Comparison of ENCODE assay signal across 8 cellular contexts in the genomic region with DNA sequence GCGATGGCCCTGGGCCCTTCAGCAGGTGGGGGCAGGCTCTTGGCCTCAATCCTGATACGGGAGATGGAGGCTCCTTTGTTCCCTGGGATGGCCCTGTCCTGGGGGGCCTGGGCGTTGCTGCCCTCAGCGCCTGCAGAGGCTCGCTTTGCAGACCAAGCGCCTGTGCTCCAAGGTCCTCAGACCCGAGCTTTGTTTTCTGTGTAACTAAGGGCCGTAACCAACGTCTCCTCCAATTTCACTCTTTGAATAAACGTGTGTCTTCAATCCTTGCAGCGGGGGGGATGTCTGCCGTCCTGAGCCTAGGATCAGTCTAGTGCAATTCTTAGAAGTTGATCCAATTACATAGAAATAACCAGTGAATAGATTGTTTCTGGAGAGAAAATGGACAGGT. TPM values are rescaled to one million over a fixed set of nuclear protein-coding genes. Genes with fewer than 3 reads are reported as not detected.
DNase-seq lines count a peak whose midpoint lies in the region.
"Had no signal": no experiment of that assay in that cellular context is flagged by ENCODE, and none has a peak within 500 bp of the region (broad histone marks: within the 10 kb centered on the region; RNA-seq: fewer than 3 reads in every experiment).

No MANE protein-coding gene starts in this region.

- no peak overlapping the region for H2BK5ac ChIP-seq in mesendoderm (ENCODE audit: low read length)

- peaks cover 3% of the 10 kb centered on the region for H3K4me1 ChIP-seq in mesendoderm (ENCODE audit: control insufficient read depth, low read depth, low read length)

- H3K4me2 ChIP-seq in mesendoderm (ENCODE audit: low read length): no peak overlapping the region

- H3K9ac ChIP-seq in mesendoderm (ENCODE audit: low read length): no peak overlapping the region

- no peak overlapping the region for H4K8ac ChIP-seq in mesendoderm (ENCODE audit: low read depth, low read length)

- peak overlapping the region; percentile 65 for H3K27ac Mint-ChIP-seq in activated CD4-positive, alpha-beta memory T cell treated with anti-CD3 and anti-CD28 coated beads for 36 hours

- intact Hi-C loops in activated CD4-positive, alpha-beta memory T cell treated with anti-CD3 and anti-CD28 coated beads for 36 hours (cut with micrococcal nuclease): no loop called here

- H3K27me3 Mint-ChIP-seq in activated CD4-positive, alpha-beta memory T cell treated with anti-CD3 and anti-CD28 coated beads for 36 hours: no peaks in the 10 kb centered on the region

- H3K27me3 ChIP-seq in mesendoderm (ENCODE audit: insufficient read depth, low read length, poor library complexity): no peaks in the 10 kb centered on the region
- H3K27me3 ChIP-seq: neutrophil had no signal

- H3K56ac ChIP-seq in mesendoderm (ENCODE audit: low read length): peak overlapping the region; percentile 70

- peaks cover 10% of the 10 kb centered on the region for H3K79me1 ChIP-seq in mesendoderm (ENCODE audit: low read length)

- no peak overlapping the region for H2BK120ac ChIP-seq in mesendoderm (ENCODE audit: low read depth, low read length)

- POLR2A ChIA-PET in activated CD4-positive, alpha-beta memory T cell treated with anti-CD3 and anti-CD28 coated beads for 36 hours (lab: Charles Lee): interaction anchor here (1.8 kb wide), 1 partner anchor 12 kb away, joined by 5 read pairs; no protein-coding TSS in a partner anchor

- H3K9me3 Mint-ChIP-seq in activated CD4-positive, alpha-beta memory T cell treated with anti-CD3 and anti-CD28 coated beads for 36 hours: no peaks in the 10 kb centered on the region

- no peak overlapping the region for H3K4me3 ChIP-seq in mesendoderm (ENCODE audit: low read length)

- DNase-seq in COLO668 (lab: John Stamatoyannopoulos, UW; ENCODE audit: unreplicated experiment) (peak; percentile 46), mesendoderm (no peak), anterior cingulate cortex (lab: John Stamatoyannopoulos, UW) (no peak), NCI-H1417 treated with DMSO at 0.1 percent for 48 hours (lab: John Stamatoyannopoulos, UW) (no peak), cerebellar nuclear complex (lab: John Stamatoyannopoulos, UW) (no peak)
- DNase-seq in activated CD4-positive, alpha-beta memory T cell treated with anti-CD3 and anti-CD28 coated beads for 36 hours: no peak
- DNase-seq: amygdala had no signal

- H2AK5ac ChIP-seq in mesendoderm (ENCODE audit: low read length): no peak overlapping the region

- no peak overlapping the region for H4K5ac ChIP-seq in mesendoderm (ENCODE audit: low read length)

- H2BK15ac ChIP-seq in mesendoderm (replicated peaks; ENCODE audit: low read depth): no peak overlapping the region

- peaks cover 94% of the 10 kb centered on the region for H3K79me2 ChIP-seq in mesendoderm (ENCODE audit: control insufficient read depth, insufficient read depth, low read length)

- peak overlapping the region; percentile 86 for H3K4me3 Mint-ChIP-seq in activated CD4-positive, alpha-beta memory T cell treated with anti-CD3 and anti-CD28 coated beads for 36 hours

- CTCF ChIA-PET in activated CD4-positive, alpha-beta memory T cell treated with anti-CD3 and anti-CD28 coated beads for 36 hours (lab: Charles Lee): interaction anchor here (1.2 kb wide), 1 partner anchor 169 kb away, joined by 4 read pairs; no protein-coding TSS in a partner anchor

- WGBS in mesendoderm (ENCODE audit: extremely low coverage, insufficient coverage, low lambda C conversion rate): no CpG with 5 or more reads among the region's 12 CpGs

- peaks cover 42% of the 10 kb centered on the region for H3K4me1 Mint-ChIP-seq in activated CD4-positive, alpha-beta memory T cell treated with anti-CD3 and anti-CD28 coated beads for 36 hours (ENCODE audit: low read depth)

- no peak overlapping the region for H3K27ac ChIP-seq in mesendoderm (ENCODE audit: low read depth, low read length)
- H3K27ac ChIP-seq: neutrophil had no signal

- H3K18ac ChIP-seq in mesendoderm (ENCODE audit: low read length): no peak overlapping the region

- H3K36me3 Mint-ChIP-seq in activated CD4-positive, alpha-beta memory T cell treated with anti-CD3 and anti-CD28 coated beads for 36 hours: peaks cover 62% of the 10 kb centered on the region

- H3K23ac ChIP-seq in mesendoderm (ENCODE audit: low read length): no peak overlapping the region

- H3K4ac ChIP-seq in mesendoderm (ENCODE audit: low read depth, low read length): no peak overlapping the region

- H3K36me3 ChIP-seq in mesendoderm (ENCODE audit: control insufficient read depth, insufficient read depth, low read length): peaks cover 33% of the 10 kb centered on the region

RNA-seq across cellular contexts. Expression of gene PTBP1, which starts 5.2 kb away (rescaled TPM):
- total RNA-seq in activated CD4-positive, alpha-beta memory T cell treated with anti-CD3 and anti-CD28 coated beads for 36 hours: 100 to 1,000 TPM; 464 to 465 TPM
- 817 TPM for polyA plus RNA-seq in mesendoderm (2013, experiment 1 of 2)
- 771 TPM for polyA plus RNA-seq in mesendoderm (2013, experiment 2 of 2)

RNA-seq across cellular contexts. Expression of gene PLPPR3, which starts 19.3 kb away (rescaled TPM):
- not detected for total RNA-seq in activated CD4-positive, alpha-beta memory T cell treated with anti-CD3 and anti-CD28 coated beads for 36 hours
- polyA plus RNA-seq in mesendoderm (2013, experiment 1 of 2): 15.2 TPM
- polyA plus RNA-seq in mesendoderm (2013, experiment 2 of 2): 15.1 TPM

RNA-seq across cellular contexts. Expression of gene AZU1, which starts 25.1 kb away (rescaled TPM):
- not detected for total RNA-seq in activated CD4-positive, alpha-beta memory T cell treated with anti-CD3 and anti-CD28 coated beads for 36 hours
- polyA plus RNA-seq in mesendoderm (2013, experiment 1 of 2): 0.04 TPM
- 0.04 TPM for polyA plus RNA-seq in mesendoderm (2013, experiment 2 of 2)

RNA-seq across cellular contexts. Expression of gene PRTN3, which starts 38.3 kb away (rescaled TPM):
- total RNA-seq in activated CD4-positive, alpha-beta memory T cell treated with anti-CD3 and anti-CD28 coated beads for 36 hours: not detected
- polyA plus RNA-seq in mesendoderm (2013, experiment 1 of 2): not detected
- 0.04 TPM for polyA plus RNA-seq in mesendoderm (2013, experiment 2 of 2)

RNA-seq across cellular contexts. Expression of gene ELANE, which starts 49.6 kb away (rescaled TPM):
- not detected for total RNA-seq in activated CD4-positive, alpha-beta memory T cell treated with anti-CD3 and anti-CD28 coated beads for 36 hours
- not detected for polyA plus RNA-seq in mesendoderm (2013, experiment 1 of 2)
- polyA plus RNA-seq in mesendoderm (2013, experiment 2 of 2): not detected
